In the genomic region with DNA sequence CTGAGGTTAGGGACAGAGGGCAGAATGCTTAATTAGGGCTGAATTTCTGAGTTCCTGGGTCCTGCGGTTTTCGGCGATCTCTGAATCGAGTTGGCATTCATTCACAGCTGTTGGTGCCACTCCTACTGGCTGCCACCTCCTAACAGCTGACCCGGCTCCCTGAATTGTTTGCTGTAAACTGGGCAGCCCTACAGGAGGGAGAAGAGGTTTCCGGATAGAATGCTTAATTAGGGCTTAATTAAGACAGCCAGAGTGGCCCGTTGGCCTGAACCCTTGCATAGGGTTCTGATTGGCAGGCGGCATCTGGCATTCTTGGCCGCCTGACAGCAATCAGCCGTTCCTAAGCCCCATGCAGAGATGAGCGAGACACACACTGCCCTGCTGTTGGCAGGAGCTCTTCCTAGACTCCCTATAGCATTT, we compare ENCODE assay signal across 11 cellular contexts. TPM values are rescaled to one million over a fixed set of nuclear protein-coding genes. Genes with fewer than 3 reads are reported as not detected.
DNase-seq lines count a peak whose midpoint lies in the region; ATAC-seq and TF ChIP-seq lines count a peak whose summit lies in the region.
"Had no signal": no experiment of that assay in that cellular context is flagged by ENCODE, and none has a peak within 500 bp of the region (broad histone marks: within the 10 kb centered on the region; RNA-seq: fewer than 3 reads in every experiment).

No MANE protein-coding gene starts in this region.

- intact Hi-C loops in heart right ventricle (cut with DNase I): loop anchor here in 1 of 10 donors (5.0 kb wide), 1 partner anchor 51 kb away; no protein-coding TSS in a partner anchor

- H3K27me3 ChIP-seq in heart right ventricle (peaks cover 0 to 5% (median 0%) of the 10 kb centered on the region in 7 donors), suprapubic skin (peaks cover 3% of the 10 kb centered on the region)
- H3K27me3 ChIP-seq: uterus had no signal

- no peak overlapping the region for H3K27ac Mint-ChIP-seq in T-helper 17 cell

- DNase-seq in NCI-H510A treated with DMSO at 0.1 percent for 48 hours (lab: John Stamatoyannopoulos, UW) (peak; percentile 16), NCI-H510A (lab: John Stamatoyannopoulos, UW) (no peak), NCI-H748 treated with DMSO at 0.1 percent for 48 hours (lab: John Stamatoyannopoulos, UW) (peak; percentile 79), heart right ventricle (peak in 1 of 2 donors; percentile 29), smooth muscle cell of the brain vasculature (ENCODE audit: low read depth, low spot score) (peak; percentile 1), suprapubic skin (ENCODE audit: low spot score in 2 of 2) (no peak), T-helper 17 cell (no peak)
- DNase-seq: GF-D8, GOT3, uterus had no signal

- no peak overlapping the region for H3K4me3 Mint-ChIP-seq in T-helper 17 cell

- no peaks in the 10 kb centered on the region for H3K4me1 Mint-ChIP-seq in T-helper 17 cell

- peaks cover 68% of the 10 kb centered on the region for H3K27me3 Mint-ChIP-seq in T-helper 17 cell

- no peak for TF ChIP-seq CTCF in heart right ventricle (IDR thresholded peaks at IDR 0.05)
- no peak for TF ChIP-seq CTCF in suprapubic skin (IDR thresholded peaks at IDR 0.05)

- peaks cover 0 to 7% (median 3%) of the 10 kb centered on the region in 9 donors for H3K4me1 ChIP-seq in heart right ventricle
- H3K4me1 ChIP-seq in suprapubic skin: no peaks in the 10 kb centered on the region
- H3K4me1 ChIP-seq: uterus had no signal

- no peaks in the 10 kb centered on the region for H3K36me3 Mint-ChIP-seq in T-helper 17 cell (ENCODE audit: low read depth)

- H3K9me3 ChIP-seq in heart right ventricle: no peaks in the 10 kb centered on the region
- H3K9me3 ChIP-seq in suprapubic skin: no peaks in the 10 kb centered on the region
- no peaks in the 10 kb centered on the region for H3K9me3 ChIP-seq in T-helper 17 cell (ENCODE audit: control insufficient read depth, low read length, poor library complexity, severe bottlenecking)
- H3K9me3 ChIP-seq: uterus had no signal

- TF ChIP-seq EP300 in suprapubic skin (IDR thresholded peaks at IDR 0.05): no peak

- peak; percentile 64 to 90 (median 75) for ATAC-seq in heart right ventricle
- no peak for ATAC-seq in GM19324 (IDR thresholded peaks at IDR 0.05; ENCODE audit: low FRiP score, unreplicated experiment)
- no peak for ATAC-seq in T-helper 17 cell

- H3K27ac ChIP-seq in heart right ventricle (peak overlapping the region in 3 of 10 donors; percentile 1 to 39 (median 39)), suprapubic skin (no peak overlapping the region)
- H3K27ac ChIP-seq: uterus had no signal

- H3K36me3 ChIP-seq in heart right ventricle (no peaks in the 10 kb centered on the region), suprapubic skin (no peaks in the 10 kb centered on the region)
- H3K36me3 ChIP-seq: uterus had no signal

- peak overlapping the region in 4 of 10 donors; percentile 14 to 17 (median 16) for H3K4me3 ChIP-seq in heart right ventricle
- no peak overlapping the region for H3K4me3 ChIP-seq in suprapubic skin
- H3K4me3 ChIP-seq: uterus had no signal

- WGBS in heart right ventricle, 2 donors: 37 to 38% methylated on average over 11 of the region's 11 CpGs
- WGBS in suprapubic skin: 56% methylated on average over 7 of the region's 11 CpGs

- no peak for TF ChIP-seq POLR2A in suprapubic skin (IDR thresholded peaks at IDR 0.05)

RNA-seq across cellular contexts. Expression of a gene that starts 25.7 kb away (rescaled TPM):
- total RNA-seq in heart right ventricle (1 to 10 TPM in 3 of 10 donors, under 1 TPM in 7; 0.38 to 1.7 (median 0.67) TPM), suprapubic skin (10 to 100 TPM in 3 of 4 donors, 1 to 10 TPM in 1; 7.9 to 15.4 (median 11.2) TPM), T-helper 17 cell (not detected)
- under 1 TPM; 0.03 to 0.22 TPM for polyA plus RNA-seq in heart right ventricle

Comparison
In these comparisons a context has a peak if more than half of its experiments do, and no peak if none do; other contexts are left out.
1. DNase-seq: peak in NCI-H510A treated with DMSO at 0.1 percent for 48 hours (single experiment), NCI-H748 treated with DMSO at 0.1 percent for 48 hours (single experiment) and smooth muscle cell of the brain vasculature (single experiment); none in NCI-H510A (single experiment), suprapubic skin (0 of 2) and T-helper 17 cell (0 of 3).
2. ATAC-seq: peak in heart right ventricle (8 of 8); none in GM19324 (single experiment) and T-helper 17 cell (single experiment).